ENCODE assay signal across 8 cellular contexts in the genomic region with DNA sequence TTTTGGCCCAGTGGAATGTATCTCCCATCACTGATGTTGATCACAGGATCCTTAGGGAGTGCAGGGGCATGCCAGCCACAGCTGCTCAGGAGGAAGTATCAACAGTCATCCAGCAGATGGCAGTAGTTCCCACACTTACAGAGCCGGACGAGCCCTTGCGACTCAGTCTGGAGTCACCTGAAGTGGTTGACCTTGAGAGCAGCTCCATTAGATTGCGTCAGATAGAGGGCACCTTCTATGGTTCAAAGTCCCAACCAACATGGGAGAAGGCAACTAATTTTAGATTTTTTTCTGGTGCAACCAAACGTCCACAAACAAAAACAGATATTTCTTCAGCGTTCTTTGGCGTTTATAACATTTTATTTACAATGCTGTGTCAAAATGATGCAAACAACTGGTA.
DNase-seq lines count a peak whose midpoint lies in the region; FAIRE-seq and TF ChIP-seq lines count a peak whose summit lies in the region.

No MANE protein-coding gene starts in this region.

- H3K79me2 ChIP-seq in GM23248 (ENCODE audit: insufficient read depth), result no peaks in the 10 kb centered on the region
- no peaks in the 10 kb centered on the region for H3K79me2 ChIP-seq in OCI-LY3 (ENCODE audit: low read length)

- H3F3A ChIP-seq in GM23248 (ENCODE audit: insufficient read depth), result no peaks in the 10 kb centered on the region

- no peaks in the 10 kb centered on the region for H3K9me3 ChIP-seq in GM23248 (ENCODE audit: low read depth)
- no peaks in the 10 kb centered on the region for H3K9me3 ChIP-seq in OCI-LY3 (ENCODE audit: insufficient read depth, low read length)

- H3K4me3 Mint-ChIP-seq in osteocyte (ENCODE audit: unreplicated experiment), result no peak overlapping the region

- H3K4me1 ChIP-seq in GM23248 (ENCODE audit: insufficient read depth) (no peaks in the 10 kb centered on the region), OCI-LY3 (ENCODE audit: low read length) (no peaks in the 10 kb centered on the region)

- H2AFZ ChIP-seq in GM23248 (no peak overlapping the region), OCI-LY3 (ENCODE audit: low read depth, low read length) (no peak overlapping the region)

- no peaks in the 10 kb centered on the region for H3K9me2 ChIP-seq in GM23248 (ENCODE audit: insufficient read depth)

- peaks cover 17% of the 10 kb centered on the region for H3K27me3 Mint-ChIP-seq in osteocyte (ENCODE audit: unreplicated experiment)

- H3K4me3 ChIP-seq in GM23248 (no peak overlapping the region), OCI-LY3 (ENCODE audit: low read length) (no peak overlapping the region)

- H3K36me3 ChIP-seq in GM23248 (ENCODE audit: low read depth) (no peaks in the 10 kb centered on the region), OCI-LY3 (replicated peaks; ENCODE audit: low read depth, low read length) (no peaks in the 10 kb centered on the region)

- H3K36me3 Mint-ChIP-seq in osteocyte (ENCODE audit: unreplicated experiment), result no peaks in the 10 kb centered on the region

- H3K27me3 ChIP-seq in GM23248 (replicated peaks; ENCODE audit: insufficient read depth), result peaks cover 16% of the 10 kb centered on the region
- H3K27me3 ChIP-seq in OCI-LY3 (ENCODE audit: low read depth, low read length), result 0 out of 2 replicates have a peak, but pooled peaks cover 4% of the 10 kb centered on the region

- H3K9me3 Mint-ChIP-seq in osteocyte (ENCODE audit: unreplicated experiment), result no peaks in the 10 kb centered on the region

- TF ChIP-seq CTCF in OCI-LY3 (IDR thresholded peaks at IDR 0.05; ENCODE audit: low read depth, low read length) (peak; percentile 58), osteocyte (IDR thresholded peaks at IDR 0.05) (peak; percentile 91)

- WGBS in GM23248 (ENCODE audit: low coverage in 1 of 2, low lambda C conversion rate in 2 of 2, missing lambda C conversion rate in 2 of 2), 2 experiments, result 37 to 38% methylated on average over 7 of the region's 7 CpGs

- H3K4me1 Mint-ChIP-seq in osteocyte (ENCODE audit: unreplicated experiment), result peaks cover 18% of the 10 kb centered on the region

- H4K20me1 ChIP-seq in GM23248 (ENCODE audit: insufficient read depth), result no peaks in the 10 kb centered on the region
- no peaks in the 10 kb centered on the region for H4K20me1 ChIP-seq in OCI-LY3 (ENCODE audit: insufficient read depth, low read length)

- peak; percentile 40 for DNase-seq in GM04504 (ENCODE audit: low read depth)
- DNase-seq in GM23248, result peak; percentile 83
- peak; percentile 54 for DNase-seq in KBM-7
- peak; percentile 5 for DNase-seq in activated T-helper 1 cell treated with Interleukin-2 at 50 U/mL for 16 hours (ENCODE audit: low read depth)
- DNase-seq in frontal cortex (ENCODE audit: low spot score in 2 of 2), result peak; percentile 17 to 55
- peak; percentile 86 for DNase-seq in osteocyte (ENCODE audit: extremely low spot score, unreplicated experiment)
- no peak for DNase-seq in effector CD4-positive, alpha-beta T cell

- H3K27ac Mint-ChIP-seq in osteocyte (ENCODE audit: unreplicated experiment), result no peak overlapping the region

- no peak for FAIRE-seq in frontal cortex (lab: Jason Lieb, UNC)

- in situ Hi-C loops in GM23248 (cut with MboI), result no loop called here
- in situ Hi-C loops in KBM-7 (cut with MboI; ENCODE audit: low pct_unique_long_range_greater_than_20kb, low sequenced_read_pairs), result no loop called here

- H3K4me2 ChIP-seq in GM23248 (ENCODE audit: unreplicated experiment) (no peak overlapping the region), OCI-LY3 (ENCODE audit: low read length) (no peak overlapping the region)

- H3K9ac ChIP-seq in GM23248 (no peak overlapping the region), OCI-LY3 (ENCODE audit: low read length) (no peak overlapping the region)

- H3K27ac ChIP-seq in GM23248, result no peak overlapping the region
- H3K27ac ChIP-seq in OCI-LY3 (ENCODE audit: low read length), result no peak overlapping the region
